14 cellular contexts compared by ENCODE assay signal in the genomic region with DNA sequence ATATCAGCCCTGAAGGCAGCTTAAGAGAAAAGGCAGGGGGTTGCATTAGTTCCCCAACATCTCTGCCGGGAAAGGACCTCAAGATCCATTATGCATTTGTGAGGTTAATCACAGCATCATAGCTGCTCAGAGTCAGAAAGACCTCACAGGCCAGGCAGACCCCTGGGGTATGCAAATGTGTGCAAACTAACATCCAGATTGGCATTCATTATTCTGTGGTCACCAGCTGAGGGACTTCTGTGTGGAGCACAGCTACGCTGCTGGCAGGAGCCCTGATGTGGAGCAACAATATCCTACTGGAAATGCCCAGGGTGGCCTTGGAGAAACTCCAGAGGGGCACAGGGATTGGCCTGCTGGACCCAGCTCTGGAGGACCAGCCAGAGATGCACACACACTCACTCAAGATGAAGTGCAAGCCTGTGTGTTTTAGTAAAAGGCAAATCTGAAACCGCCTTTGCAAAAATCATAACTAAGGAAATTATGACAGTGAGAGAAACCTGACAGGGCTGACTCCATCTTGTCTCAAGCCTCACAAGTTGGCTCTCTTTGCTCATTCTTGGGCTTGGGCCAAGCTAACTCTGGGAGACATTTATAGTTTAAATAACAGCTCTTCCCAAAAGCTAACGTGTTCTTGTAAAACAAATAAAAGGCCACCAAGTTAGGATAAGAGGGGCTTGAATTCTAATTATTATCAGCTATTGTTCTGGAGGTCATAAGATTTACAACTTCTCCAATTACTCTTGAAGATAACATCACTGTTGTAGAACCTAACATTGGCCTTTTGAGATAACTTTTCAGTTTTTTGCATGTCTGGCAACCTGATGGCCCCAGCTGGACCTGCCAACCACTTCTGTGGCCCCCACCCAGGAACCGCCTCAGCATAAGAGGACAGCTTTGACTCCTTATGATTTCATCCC.
A peak's percentile ranks its signal among the peaks of the same experiment; 100 is the strongest.
DNase-seq lines count a peak whose midpoint lies in the region; ATAC-seq and TF ChIP-seq lines count a peak whose summit lies in the region.
"Had no signal": no experiment of that assay in that cellular context is flagged by ENCODE, and none has a peak within 500 bp of the region (broad histone marks: within the 10 kb centered on the region; RNA-seq: fewer than 3 reads in every experiment).

No MANE protein-coding gene starts in this region.

- no TSS peak for BruUV-seq in mammary epithelial cell (replicated peaks; lab: Mats Ljungman, UMichigan)
- BruUV-seq in OCI-LY7 (replicated peaks; lab: Mats Ljungman, UMichigan), result no TSS peak

- no peak for TF ChIP-seq EP300 in ovary (IDR thresholded peaks at IDR 0.05)

- no peak for ATAC-seq in upper lobe of right lung

- TF ChIP-seq POLR2A in breast epithelium (IDR thresholded peaks at IDR 0.05) (no peak), esophagus squamous epithelium (IDR thresholded peaks at IDR 0.05) (no peak), ovary (IDR thresholded peaks at IDR 0.05) (no peak)

- POLR2A ChIA-PET in OCI-LY7 (lab: Charles Lee), result interaction anchor here (0.5 to 3.3 kb wide), 3 partner anchors 10 to 22 kb away, joined by 3 to 36 read pairs (median 8); no protein-coding TSS in a partner anchor

- no peak overlapping the region for H3K4me3 ChIP-seq in mammary epithelial cell (replicated peaks in 1 of 3; ENCODE audit: insufficient read depth in 1 of 3, low read depth in 2 of 3, low read length in 3 of 3)
- no peak overlapping the region for H3K4me3 ChIP-seq in breast epithelium
- no peak overlapping the region for H3K4me3 ChIP-seq in OCI-LY7 (ENCODE audit: low read depth, low read length, poor library complexity, severe bottlenecking)
- no peak overlapping the region for H3K4me3 ChIP-seq in esophagus squamous epithelium
- no peak overlapping the region for H3K4me3 ChIP-seq in upper lobe of right lung
- H3K4me3 ChIP-seq in ovary, result no peak overlapping the region
- H3K4me3 ChIP-seq: mucosa of descending colon had no signal

- H3K9me3 ChIP-seq in mammary epithelial cell (replicated peaks; ENCODE audit: insufficient read depth, low read length) (peaks cover 21% of the 10 kb centered on the region), breast epithelium (peaks cover 13 to 17% of the 10 kb centered on the region in 2 donors), OCI-LY7 (ENCODE audit: low read length) (peaks cover 17% of the 10 kb centered on the region; the same call in 1 of the 2 replicates), esophagus squamous epithelium (peaks cover 0 to 20% (median 14%) of the 10 kb centered on the region in 3 donors), upper lobe of right lung (peaks cover 16% of the 10 kb centered on the region), ovary (no peaks in the 10 kb centered on the region)

- intact Hi-C loops in mammary epithelial cell (cut with micrococcal nuclease) (loop anchor here (1.0 to 2.0 kb wide), 2 partner anchors 11 to 407 kb away; no protein-coding TSS in a partner anchor), breast epithelium (cut with DNase I; ENCODE audit: low total_unique reads) (loop anchor here (2.0 kb wide), 1 partner anchor 57 kb away; no protein-coding TSS in a partner anchor), OCI-LY7 (cut with micrococcal nuclease; ENCODE audit: unreplicated experiment) (no loop called here), esophagus squamous epithelium (cut with DNase I) (no loop called here), upper lobe of right lung (cut with DNase I) (no loop called here), ovary (cut with DNase I) (no loop called here)

- H2AFZ ChIP-seq in mammary epithelial cell (ENCODE audit: low read depth, low read length) (no peak overlapping the region), OCI-LY7 (ENCODE audit: low read length) (no peak overlapping the region; the same call in 1 of the 2 replicates)

- TF ChIP-seq CTCF in mammary epithelial cell (conservative IDR thresholded peaks at IDR 0.05 in 1 of 2, IDR thresholded peaks at IDR 0.05 in 1 of 2; ENCODE audit: extremely low read depth in 1 of 2, insufficient read depth in 1 of 2, low read depth in 1 of 2, low read length in 2 of 2) (no peak), breast epithelium (IDR thresholded peaks at IDR 0.05) (no peak), OCI-LY7 (conservative IDR thresholded peaks at IDR 0.05; ENCODE audit: low read length) (no peak), esophagus squamous epithelium (IDR thresholded peaks at IDR 0.05) (no peak), upper lobe of right lung (IDR thresholded peaks at IDR 0.05) (no peak), ovary (IDR thresholded peaks at IDR 0.05) (no peak)

- no peak overlapping the region for H3K9ac ChIP-seq in mammary epithelial cell (ENCODE audit: insufficient read depth, low read length)

- H3K27me3 ChIP-seq in mammary epithelial cell (ENCODE audit: insufficient read depth, low read length) (peaks cover 5% of the 10 kb centered on the region), breast epithelium (no peaks in the 10 kb centered on the region), esophagus squamous epithelium (peaks cover 0 to 9% (median 0%) of the 10 kb centered on the region in 4 donors), upper lobe of right lung (no peaks in the 10 kb centered on the region), ovary (no peaks in the 10 kb centered on the region)

- in situ Hi-C loops in mammary epithelial cell (cut with MboI; ENCODE audit: low sequenced_read_pairs in 2 of 2), result no loop called here

- H3K79me2 ChIP-seq in mammary epithelial cell (ENCODE audit: insufficient read depth, low read length) (no peaks in the 10 kb centered on the region), OCI-LY7 (ENCODE audit: insufficient read depth, low read depth, low read length) (no peaks in the 10 kb centered on the region)

- 64% methylated on average over 5 of the region's 5 CpGs for WGBS in mammary epithelial cell (ENCODE audit: low coverage, missing lambda C conversion rate)
- 60 to 70% methylated on average over 4 to 5 of the region's 5 CpGs for WGBS in esophagus squamous epithelium, 2 donors
- WGBS in ovary, 3 donors, result 55 to 67% (median 59%) methylated on average over 5 of the region's 5 CpGs

- no peaks in the 10 kb centered on the region for H4K20me1 ChIP-seq in mammary epithelial cell (ENCODE audit: insufficient read depth, low read length)
- no peaks in the 10 kb centered on the region for H4K20me1 ChIP-seq in OCI-LY7 (ENCODE audit: insufficient read depth, low read length)

- CTCF ChIA-PET in mammary epithelial cell (lab: Charles Lee; ENCODE audit: low non-redundant PET), result interaction anchor here (0.6 to 0.8 kb wide), 2 partner anchors 39 to 428 kb away, joined by 3 read pairs; no protein-coding TSS in a partner anchor
- CTCF ChIA-PET in OCI-LY7 (lab: Charles Lee; ENCODE audit: unreplicated experiment), result interaction anchor here (2.0 kb wide), 1 partner anchor 18 kb away, joined by 9 read pairs; no protein-coding TSS in a partner anchor

- H3K27ac ChIP-seq in mammary epithelial cell (ENCODE audit: insufficient read depth, low read depth, low read length) (no peak overlapping the region), breast epithelium (peak overlapping the region in 1 of 2 donors; percentile 38), OCI-LY7 (ENCODE audit: low read depth, low read length, poor library complexity, severe bottlenecking) (no peak overlapping the region), esophagus squamous epithelium (peak overlapping the region in 3 of 4 donors; percentile 39 to 56 (median 39)), upper lobe of right lung (no peak overlapping the region), ovary (no peak overlapping the region)

- H3K4me1 ChIP-seq in mammary epithelial cell (ENCODE audit: insufficient read depth, low read length) (peaks cover 50% of the 10 kb centered on the region), breast epithelium (peaks cover 6 to 15% of the 10 kb centered on the region in 2 donors), OCI-LY7 (ENCODE audit: insufficient read depth, low read length, poor library complexity, severe bottlenecking) (peaks cover 55% of the 10 kb centered on the region), esophagus squamous epithelium (peaks cover 40 to 83% (median 47%) of the 10 kb centered on the region in 3 donors), upper lobe of right lung (peaks cover 27% of the 10 kb centered on the region), ovary (ENCODE audit: insufficient read depth) (peaks cover 21% of the 10 kb centered on the region)

- H3K9me2 ChIP-seq in OCI-LY7 (ENCODE audit: insufficient read depth, low read length), result no peaks in the 10 kb centered on the region

- dilution Hi-C loops in mammary epithelial cell (cut with HindIII; ENCODE audit: low sequenced_read_pairs), result no loop called here

- DNase-seq in mammary epithelial cell, result no peak
- DNase-seq in breast epithelium (ENCODE audit: low spot score in 2 of 2), result no peak
- no peak for DNase-seq in OCI-LY7 (ENCODE audit: low spot score)
- no peak for DNase-seq in esophagus squamous epithelium (lab: John Stamatoyannopoulos, UW)
- DNase-seq in upper lobe of right lung, result peak; percentile 28
- DNase-seq in ovary, result no peak
- no peak for DNase-seq in DMS79 treated with DMSO at 0.1 percent for 48 hours (lab: John Stamatoyannopoulos, UW)
- no peak for DNase-seq in stimulated activated naive CD4-positive, alpha-beta T cell treated with Interleukin-2 at 50 U/mL for 16 hours (lab: John Stamatoyannopoulos, UW)
- DNase-seq: activated naive CD4-positive, alpha-beta T cell treated with anti-CD3 and anti-CD28 coated beads, Interleukin-2, amount 50 U/mL, for 16 hours; mucosa of descending colon; NCI-H2029; stimulated activated CD4-positive, alpha-beta T cell treated with anti-CD3 and anti-CD28 coated beads, Interleukin-2, amount 100 ng/mL, for 48 hours; stimulated activated naive CD4-positive, alpha-beta T cell; T-helper 2 cell had no signal

- H3K36me3 ChIP-seq in mammary epithelial cell (ENCODE audit: insufficient read depth, low read length) (no peaks in the 10 kb centered on the region), breast epithelium (no peaks in the 10 kb centered on the region), OCI-LY7 (ENCODE audit: insufficient read depth, low read length) (no peaks in the 10 kb centered on the region; the same call in 1 of the 2 replicates), esophagus squamous epithelium (no peaks in the 10 kb centered on the region), upper lobe of right lung (no peaks in the 10 kb centered on the region), ovary (no peaks in the 10 kb centered on the region)

- H3K4me2 ChIP-seq in mammary epithelial cell (ENCODE audit: insufficient read depth, low read depth, low read length) (peak overlapping the region; percentile 27), OCI-LY7 (ENCODE audit: low read length) (0 out of 2 replicates have a peak overlapping the region, but pooled peaks have one; percentile 74)

Comparison
In these comparisons a context has a peak if more than half of its experiments do, and no peak if none do; other contexts are left out.
1. H3K27ac ChIP-seq: peak in esophagus squamous epithelium (3 of 4); none in mammary epithelial cell (single experiment), OCI-LY7 (single experiment), upper lobe of right lung (single experiment) and ovary (0 of 2).
2. intact Hi-C loops: an anchor here in mammary epithelial cell (1.0 to 2.0 kb wide) and breast epithelium (2.0 kb wide); none called in OCI-LY7, esophagus squamous epithelium, upper lobe of right lung and ovary.